10 cellular contexts compared by ENCODE assay signal in genomic region chr9:111916234-111916645, GRCh38. TPM values are rescaled to one million over a fixed set of nuclear protein-coding genes. Genes with fewer than 3 reads are reported as not detected.
A peak's percentile ranks its signal among the peaks of the same experiment; 100 is the strongest.
DNase-seq lines count a peak whose midpoint lies in the region; ATAC-seq and TF ChIP-seq lines count a peak whose summit lies in the region.
"Had no signal": no experiment of that assay in that cellular context is flagged by ENCODE, and none has a peak within 500 bp of the region (broad histone marks: within the 10 kb centered on the region; RNA-seq: fewer than 3 reads in every experiment).

No MANE protein-coding gene starts in this region.

- H2AFZ ChIP-seq in mammary epithelial cell (ENCODE audit: low read depth, low read length): no peak overlapping the region

- no peaks in the 10 kb centered on the region for H3K36me3 ChIP-seq in H7 (replicated peaks; ENCODE audit: control insufficient read depth, insufficient read depth, low read length)
- H3K36me3 ChIP-seq in mammary epithelial cell (ENCODE audit: insufficient read depth, low read length): peaks cover 28% of the 10 kb centered on the region

- peaks cover 6% of the 10 kb centered on the region for H3K4me1 ChIP-seq in mammary epithelial cell (ENCODE audit: insufficient read depth, low read length)

- TF ChIP-seq CTCF in mammary epithelial cell (conservative IDR thresholded peaks at IDR 0.05 in 1 of 2, IDR thresholded peaks at IDR 0.05 in 1 of 2; ENCODE audit: extremely low read depth in 1 of 2, insufficient read depth in 1 of 2, low read depth in 1 of 2, low read length in 2 of 2): no peak

- H3K79me2 ChIP-seq in mammary epithelial cell (ENCODE audit: insufficient read depth, low read length): peaks cover 97% of the 10 kb centered on the region

- dilution Hi-C loops in mammary epithelial cell (cut with HindIII; ENCODE audit: low sequenced_read_pairs): no loop called here

- DNase-seq in foreskin melanocyte (peak; percentile 83), GM19238 (ENCODE audit: insufficient read length, low spot score) (no peak), NCI-H2081 (lab: John Stamatoyannopoulos, UW) (no peak), H7 (no peak), mammary epithelial cell (no peak)
- DNase-seq: esophagus squamous epithelium, NCI-H1092 treated with DMSO at 0.1 percent for 48 hours had no signal

- H3K9me3 ChIP-seq in mammary epithelial cell (replicated peaks; ENCODE audit: insufficient read depth, low read length): no peaks in the 10 kb centered on the region
- H3K9me3 ChIP-seq: esophagus squamous epithelium had no signal

- WGBS in mammary epithelial cell (ENCODE audit: low coverage, missing lambda C conversion rate): 86% methylated on average over 3 of the region's 3 CpGs

- H3K9ac ChIP-seq in mammary epithelial cell (ENCODE audit: insufficient read depth, low read length): no peak overlapping the region

- H3K4me2 ChIP-seq in mammary epithelial cell (ENCODE audit: insufficient read depth, low read depth, low read length): no peak overlapping the region

- H3K27me3 ChIP-seq in H7 (ENCODE audit: control insufficient read depth, insufficient read depth, low read length) (no peaks in the 10 kb centered on the region), mammary epithelial cell (ENCODE audit: insufficient read depth, low read length) (no peaks in the 10 kb centered on the region)
- H3K27me3 ChIP-seq: esophagus squamous epithelium had no signal

- ATAC-seq in GM18502 (IDR thresholded peaks at IDR 0.05; ENCODE audit: poor library complexity, unreplicated experiment) (peak; percentile 75), GM21529 (IDR thresholded peaks at IDR 0.05; ENCODE audit: unreplicated experiment) (peak; percentile 63), HG03558 (IDR thresholded peaks at IDR 0.05; ENCODE audit: extremely low read depth, unreplicated experiment) (peak; percentile 45)

- no TSS peak for BruUV-seq in mammary epithelial cell (replicated peaks; lab: Mats Ljungman, UMichigan)

- in situ Hi-C loops in mammary epithelial cell (cut with MboI; ENCODE audit: low sequenced_read_pairs in 2 of 2): loop anchor here in 1 of 2 donors (25.0 kb wide), 1 partner anchor 154 kb away; no protein-coding TSS in a partner anchor

- H3K27ac ChIP-seq in mammary epithelial cell (ENCODE audit: insufficient read depth, low read depth, low read length): no peak overlapping the region
- H3K27ac ChIP-seq: esophagus squamous epithelium had no signal

- CTCF ChIA-PET in mammary epithelial cell (lab: Charles Lee; ENCODE audit: low non-redundant PET): no interaction called here

- intact Hi-C loops in mammary epithelial cell (cut with micrococcal nuclease): no loop called here

- H3K4me3 ChIP-seq in H7 (ENCODE audit: insufficient read depth, low read depth, low read length): no peak overlapping the region
- no peak overlapping the region for H3K4me3 ChIP-seq in mammary epithelial cell (replicated peaks in 1 of 3; ENCODE audit: insufficient read depth in 1 of 3, low read depth in 2 of 3, low read length in 3 of 3)
- H3K4me3 ChIP-seq: esophagus squamous epithelium had no signal

- H4K20me1 ChIP-seq in mammary epithelial cell (ENCODE audit: insufficient read depth, low read length): no peaks in the 10 kb centered on the region

RNA-seq across cellular contexts. Expression of gene UGCG, which starts 19.6 kb away (rescaled TPM):
- total RNA-seq in H7 (2014; rRNA removed; shearing (Covaris generic)): 27.6 and 40.9 TPM in 2 replicates
- total RNA-seq in mammary epithelial cell: 10 to 100 TPM; 44.8 to 51.2 TPM
- polyA plus RNA-seq in mammary epithelial cell: 21.6 TPM
- 21.4 TPM for polyA minus RNA-seq in mammary epithelial cell
